Comparison of ENCODE assay signal across 9 cellular contexts in the genomic region with DNA sequence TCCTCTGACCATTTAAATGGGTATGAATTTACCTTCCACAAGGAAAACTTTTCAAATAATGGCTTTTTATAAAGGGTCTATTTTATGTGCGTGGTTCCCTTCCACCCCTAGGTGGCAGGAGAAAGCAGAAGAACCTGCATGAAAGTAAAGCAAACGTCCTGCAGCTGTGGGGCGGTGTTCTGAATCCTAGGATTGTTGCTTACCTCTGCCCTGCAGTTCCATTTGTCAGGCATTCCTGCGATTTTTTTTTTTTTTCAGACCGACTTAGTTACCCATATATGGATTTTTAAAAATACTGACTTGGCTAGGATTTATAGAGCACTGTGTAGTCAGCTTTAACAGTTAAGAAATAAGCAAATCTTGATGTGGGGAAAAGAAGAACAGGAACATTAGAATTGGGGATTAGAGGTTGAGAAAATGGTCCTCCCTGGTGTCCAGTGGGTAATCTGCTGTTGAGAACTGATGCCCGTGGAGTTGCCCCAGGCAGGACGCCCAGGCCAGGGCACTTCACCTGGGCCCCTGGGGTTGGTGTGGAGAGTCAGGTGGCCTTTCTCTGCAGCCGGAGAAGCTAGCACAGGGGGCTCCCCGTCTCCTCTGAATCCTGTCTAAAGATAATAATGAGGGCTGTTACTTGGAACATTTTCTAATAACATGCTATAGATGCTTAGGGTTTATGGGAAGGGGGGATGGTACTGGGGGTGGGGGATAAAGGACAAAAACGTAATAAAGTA. TPM values are rescaled to one million over a fixed set of nuclear protein-coding genes. Genes with fewer than 3 reads are reported as not detected.
DNase-seq lines count a peak whose midpoint lies in the region; ATAC-seq, FAIRE-seq and TF ChIP-seq lines count a peak whose summit lies in the region.
"Had no signal": no experiment of that assay in that cellular context is flagged by ENCODE, and none has a peak within 500 bp of the region (broad histone marks: within the 10 kb centered on the region; RNA-seq: fewer than 3 reads in every experiment).

No MANE protein-coding gene starts in this region.

- H3K4me2 ChIP-seq in neuronal stem cell (ENCODE audit: insufficient read depth, low read length, poor library complexity, severe bottlenecking): no peak overlapping the region

- H3K14ac ChIP-seq in neuronal stem cell (ENCODE audit: low read length): no peak overlapping the region

- no peak overlapping the region for H2BK120ac ChIP-seq in neuronal stem cell (ENCODE audit: low read depth, low read length)

- H3K36me3 ChIP-seq in neuronal stem cell (replicated peaks in 1 of 2; ENCODE audit: control insufficient read depth in 2 of 2, insufficient read depth in 2 of 2, low read length in 2 of 2): peaks cover 22 to 48% of the 10 kb centered on the region in 2 donors
- no peaks in the 10 kb centered on the region for H3K36me3 ChIP-seq in thoracic aorta

- no CpG with 5 or more reads among the region's 10 CpGs for WGBS in neuronal stem cell (ENCODE audit: extremely low coverage in 2 of 2, insufficient read length in 2 of 2, insufficient replicate concordance in 1 of 2), 2 donors

- H3K4ac ChIP-seq in neuronal stem cell (ENCODE audit: low read length): no peak overlapping the region

- ATAC-seq in thoracic aorta (ENCODE audit: insufficient number of reproducible peaks, low FRiP score, low read depth): peak; percentile 61

- peak; percentile 89 for DNase-seq in EH (ENCODE audit: low read depth)
- peak; percentile 64 for DNase-seq in HFF-Myc (ENCODE audit: extremely low read depth, low read depth)
- DNase-seq in NCI-H69 (lab: John Stamatoyannopoulos, UW): peak; percentile 79
- DNase-seq in activated T-cell treated with anti-CD3 and anti-CD28 coated beads for 24 hours (ENCODE audit: low read depth): peak; percentile 19
- DNase-seq in fibroblast of pulmonary artery (ENCODE audit: low read depth): peak; percentile 89
- peak; percentile 51 for DNase-seq in neuronal stem cell (ENCODE audit: low spot score)
- DNase-seq in thoracic aorta (ENCODE audit: low spot score): peak; percentile 36
- no peak for DNase-seq in GM12891 (ENCODE audit: insufficient read length, low spot score)

- no peak overlapping the region for H2BK12ac ChIP-seq in neuronal stem cell (ENCODE audit: low read length)

- H4K8ac ChIP-seq in neuronal stem cell (ENCODE audit: low read depth, low read length): no peak overlapping the region

- peak overlapping the region; percentile 35 for H3K18ac ChIP-seq in neuronal stem cell (ENCODE audit: low read length)

- no peak overlapping the region for H2BK15ac ChIP-seq in neuronal stem cell (ENCODE audit: low read length)

- H3K4me1 ChIP-seq in neuronal stem cell (ENCODE audit: control insufficient read depth in 2 of 2, insufficient read depth in 1 of 2, low read depth in 1 of 2, low read length in 2 of 2): peaks cover 2 to 34% of the 10 kb centered on the region in 2 donors
- peaks cover 31 to 66% of the 10 kb centered on the region in 2 donors for H3K4me1 ChIP-seq in thoracic aorta (ENCODE audit: control insufficient read depth in 1 of 2, low read depth in 2 of 2)

- H3K9me3 ChIP-seq in neuronal stem cell (replicated peaks in 1 of 2; ENCODE audit: control insufficient read depth in 2 of 2, insufficient read depth in 1 of 2, low read depth in 1 of 2, low read length in 2 of 2) (no peaks in the 10 kb centered on the region), thoracic aorta (no peaks in the 10 kb centered on the region)

- no peak overlapping the region for H3K23ac ChIP-seq in neuronal stem cell (ENCODE audit: low read depth, low read length, poor library complexity)

- H3K79me1 ChIP-seq in neuronal stem cell (ENCODE audit: low read depth, low read length): peaks cover 17% of the 10 kb centered on the region

- TF ChIP-seq CTCF in HFF-Myc (IDR thresholded peaks at IDR 0.05; ENCODE audit: low read depth, low read length, missing control alignments) (peak; percentile 80), fibroblast of pulmonary artery (IDR thresholded peaks at IDR 0.05; ENCODE audit: low read length, missing control alignments) (peak; percentile 97), thoracic aorta (IDR thresholded peaks at IDR 0.05) (peak; percentile 85)

- no peak overlapping the region for H3K4me3 ChIP-seq in HFF-Myc (replicated peaks; ENCODE audit: low read depth, low read length)
- H3K4me3 ChIP-seq in fibroblast of pulmonary artery (replicated peaks; ENCODE audit: low read depth, low read length): no peak overlapping the region
- H3K4me3 ChIP-seq in neuronal stem cell (ENCODE audit: low read length in 2 of 2): no peak overlapping the region
- H3K4me3 ChIP-seq in thoracic aorta: peak overlapping the region; percentile 38

- no peak overlapping the region for H2BK5ac ChIP-seq in neuronal stem cell (ENCODE audit: low read length)

- no peak overlapping the region for H2AK5ac ChIP-seq in neuronal stem cell (ENCODE audit: low read depth, low read length)

- no peak overlapping the region for H4K91ac ChIP-seq in neuronal stem cell (ENCODE audit: low read depth, low read length, poor library complexity)

- TF ChIP-seq POLR2A in GM12891 (IDR thresholded peaks at IDR 0.05; ENCODE audit: low read depth, low read length): no peak

- H3K9ac ChIP-seq in neuronal stem cell (ENCODE audit: low read depth, low read length, poor library complexity): no peak overlapping the region

- H3K27me3 ChIP-seq in neuronal stem cell (ENCODE audit: control insufficient read depth in 3 of 3, insufficient read depth in 3 of 3, low read depth in 1 of 3, low read length in 3 of 3) (no peaks in the 10 kb centered on the region), thoracic aorta (replicated peaks; ENCODE audit: insufficient read depth) (no peaks in the 10 kb centered on the region)

- FAIRE-seq in GM12891 (lab: Jason Lieb, UNC): no peak

- no peak overlapping the region for H3K27ac ChIP-seq in neuronal stem cell (replicated peaks; ENCODE audit: low read length)
- peak overlapping the region; percentile 79 for H3K27ac ChIP-seq in thoracic aorta

- H2AFZ ChIP-seq in neuronal stem cell (ENCODE audit: low read length): no peak overlapping the region

TF ChIP-seq in GM12891, 5 proteins besides CTCF, POLR2A, EP300 and RAD21:
- TF ChIP-seq POU2F2 (IDR thresholded peaks at IDR 0.05; ENCODE audit: low read depth, low read length): no peak
- TF ChIP-seq PAX5 (IDR thresholded peaks at IDR 0.05; ENCODE audit: insufficient read depth, low read length, severe bottlenecking): no peak

RNA-seq across cellular contexts. Expression of gene LTC4S, which starts 30.4 kb away (rescaled TPM):
- 1.1 TPM for polyA plus RNA-seq in neuronal stem cell (2013, experiment 1 of 2)
- 1.1 TPM for polyA plus RNA-seq in neuronal stem cell (2013, experiment 2 of 2)
- total RNA-seq in thoracic aorta: 1 to 10 TPM; 4.9 to 6.6 TPM
- polyA plus RNA-seq in GM12891 (2012; ENCODE audit: low read depth, missing spikeins): not detected
- total RNA-seq: glomerular endothelial cell had no signal

RNA-seq across cellular contexts. Expression of gene MAML1, which starts 30.8 kb away (rescaled TPM):
- 34.7 TPM for polyA plus RNA-seq in neuronal stem cell (2013, experiment 1 of 2)
- 39.1 TPM for polyA plus RNA-seq in neuronal stem cell (2013, experiment 2 of 2)
- 10 to 100 TPM; 22.9 to 38.1 TPM for total RNA-seq in thoracic aorta
- 7.9 TPM for polyA plus RNA-seq in GM12891 (2012; ENCODE audit: low read depth, missing spikeins)

RNA-seq across cellular contexts. Expression of gene MGAT4B, which starts 43.3 kb away (rescaled TPM):
- 61.3 TPM for polyA plus RNA-seq in neuronal stem cell (2013, experiment 1 of 2)
- 59.4 TPM for polyA plus RNA-seq in neuronal stem cell (2013, experiment 2 of 2)
- total RNA-seq in thoracic aorta: 10 to 100 TPM; 66.5 to 87.7 TPM
- 27.7 TPM for polyA plus RNA-seq in GM12891 (2012; ENCODE audit: low read depth, missing spikeins)

RNA-seq across cellular contexts. Expression of gene SQSTM1, which starts 57.3 kb away (rescaled TPM):
- polyA plus RNA-seq in neuronal stem cell (2013, experiment 1 of 2): 52.6 TPM
- polyA plus RNA-seq in neuronal stem cell (2013, experiment 2 of 2): 53.4 TPM
- total RNA-seq in thoracic aorta: 100 to 1,000 TPM; 375 to 469 TPM
- 108 TPM for polyA plus RNA-seq in GM12891 (2012; ENCODE audit: low read depth, missing spikeins)
